Comparison of ENCODE assay signal across 8 cellular contexts in genomic region chr12:22100952-22101748, GRCh38. TPM values are rescaled to one million over a fixed set of nuclear protein-coding genes. Genes with fewer than 3 reads are reported as not detected.
DNase-seq lines count a peak whose midpoint lies in the region; ATAC-seq, FAIRE-seq and TF ChIP-seq lines count a peak whose summit lies in the region.

No MANE protein-coding gene starts in this region.

- H3K27ac Mint-ChIP-seq in astrocyte (ENCODE audit: unreplicated experiment) (peak overlapping the region; percentile 86), mesothelial cell of epicardium (no peak overlapping the region)

- peaks cover 7% of the 10 kb centered on the region; the same call in 1 of the 2 replicates for H3K9me3 ChIP-seq in NT2/D1 (ENCODE audit: insufficient read depth, low read length)
- H3K9me3 ChIP-seq in astrocyte (ENCODE audit: insufficient read depth, low read depth, low read length), result no peaks in the 10 kb centered on the region

- H3K4me3 Mint-ChIP-seq in astrocyte (ENCODE audit: unreplicated experiment) (no peak overlapping the region), mesothelial cell of epicardium (no peak overlapping the region)

- H3K27me3 ChIP-seq in NT2/D1 (ENCODE audit: insufficient read depth, insufficient read length) (no peaks in the 10 kb centered on the region), astrocyte (ENCODE audit: insufficient read depth, low read length) (no peaks in the 10 kb centered on the region)

- H3K36me3 ChIP-seq in NT2/D1 (ENCODE audit: insufficient read depth, insufficient read length, low read length) (no peaks in the 10 kb centered on the region), astrocyte (ENCODE audit: insufficient read depth, low read length) (no peaks in the 10 kb centered on the region)

- peaks cover 12% of the 10 kb centered on the region for H3K4me1 Mint-ChIP-seq in astrocyte (ENCODE audit: low read depth, unreplicated experiment)
- H3K4me1 Mint-ChIP-seq in mesothelial cell of epicardium, result no peaks in the 10 kb centered on the region

- H3K9ac ChIP-seq in NT2/D1 (ENCODE audit: insufficient read length, low read depth) (no peak overlapping the region), astrocyte (ENCODE audit: low read length) (peak overlapping the region; percentile 18)

- no peaks in the 10 kb centered on the region for H3K36me3 Mint-ChIP-seq in astrocyte (ENCODE audit: low read depth, unreplicated experiment)
- no peaks in the 10 kb centered on the region for H3K36me3 Mint-ChIP-seq in mesothelial cell of epicardium

- ATAC-seq in HG02938 (IDR thresholded peaks at IDR 0.05; ENCODE audit: unreplicated experiment), result peak; percentile 79

- H3K4me1 ChIP-seq in NT2/D1 (ENCODE audit: insufficient read depth, insufficient read length) (peaks cover 7% of the 10 kb centered on the region), astrocyte (ENCODE audit: insufficient read depth, low read length) (peaks cover 8% of the 10 kb centered on the region)

- no peaks in the 10 kb centered on the region for H3K79me2 ChIP-seq in astrocyte (ENCODE audit: insufficient read depth, low read length)

- no peak for FAIRE-seq in astrocyte (lab: Jason Lieb, UNC)

- H3K4me3 ChIP-seq in NT2/D1 (ENCODE audit: insufficient read length, low read depth) (no peak overlapping the region), astrocyte (ENCODE audit: insufficient read depth, low read depth, low read length) (no peak overlapping the region)

- H3K4me2 ChIP-seq in astrocyte (ENCODE audit: low read length), result peak overlapping the region; percentile 36

- peak; percentile 63 for TF ChIP-seq CTCF in AG09319 (IDR thresholded peaks at IDR 0.05; ENCODE audit: low read depth, low read length)
- peak; percentile 53 for TF ChIP-seq CTCF in GM13977 (IDR thresholded peaks at IDR 0.05; ENCODE audit: extremely low read depth, insufficient read depth, missing control alignments)
- peak; percentile 45 for TF ChIP-seq CTCF in astrocyte (IDR thresholded peaks at IDR 0.05; ENCODE audit: insufficient read depth, low read depth, low read length)
- no peak for TF ChIP-seq CTCF in mesothelial cell of epicardium (IDR thresholded peaks at IDR 0.05; ENCODE audit: unreplicated experiment)

- H3K27me3 Mint-ChIP-seq in astrocyte (ENCODE audit: low read depth, unreplicated experiment) (no peaks in the 10 kb centered on the region), mesothelial cell of epicardium (ENCODE audit: low read depth) (peaks cover 21% of the 10 kb centered on the region)

- no peak for DNase-seq in AG09319 (ENCODE audit: extremely low read depth, low read depth)
- peak; percentile 32 for DNase-seq in GM13977 (ENCODE audit: low spot score)
- peak; percentile 90 for DNase-seq in NT2/D1 (ENCODE audit: low read depth, low spot score)
- peak; percentile 47 for DNase-seq in astrocyte (ENCODE audit: low read depth)
- peak; percentile 66 for DNase-seq in iPS-NIHi11 (ENCODE audit: low spot score)
- DNase-seq in stimulated activated CD4-positive, alpha-beta T cell treated with anti-CD3 and anti-CD28 coated beads, Interleukin-4, amount 100 ng/mL, for 24 hours, result peak; percentile 56
- DNase-seq in mesothelial cell of epicardium (ENCODE audit: low spot score in 2 of 2, unreplicated experiment in 2 of 2), result no peak

- no peak overlapping the region for H3K27ac ChIP-seq in astrocyte (ENCODE audit: low read depth, low read length)

- in situ Hi-C loops in GM13977 (cut with MboI; ENCODE audit: low pct_unique_long_range_greater_than_20kb, low sequenced_read_pairs, unreplicated experiment), result no loop called here

- H4K20me1 ChIP-seq in astrocyte (ENCODE audit: insufficient read depth, low read length), result no peaks in the 10 kb centered on the region

- H2AFZ ChIP-seq in astrocyte (ENCODE audit: low read depth, low read length), result peak overlapping the region; percentile 47

- peaks cover 5% of the 10 kb centered on the region for H3K9me3 Mint-ChIP-seq in astrocyte (ENCODE audit: unreplicated experiment)
- peaks cover 31% of the 10 kb centered on the region for H3K9me3 Mint-ChIP-seq in mesothelial cell of epicardium

RNA-seq across cellular contexts. Expression of gene CMAS, which starts 55.1 kb away (rescaled TPM):
- total RNA-seq in astrocyte (36.7 and 37.9 TPM in 2 replicates), mesothelial cell of epicardium (24.7 to 27.5 TPM (median 27.2 TPM) in 3 replicates)

Comparison
In these comparisons a context has a peak if more than half of its experiments do, and no peak if none do; other contexts are left out.
1. DNase-seq: peak in GM13977 (single experiment), NT2/D1 (single experiment), astrocyte (single experiment), iPS-NIHi11 (single experiment) and stimulated activated CD4-positive, alpha-beta T cell treated with anti-CD3 and anti-CD28 coated beads, Interleukin-4, amount 100 ng/mL, for 24 hours (single experiment); none in AG09319 (single experiment) and mesothelial cell of epicardium (0 of 2).